In the genomic region with DNA sequence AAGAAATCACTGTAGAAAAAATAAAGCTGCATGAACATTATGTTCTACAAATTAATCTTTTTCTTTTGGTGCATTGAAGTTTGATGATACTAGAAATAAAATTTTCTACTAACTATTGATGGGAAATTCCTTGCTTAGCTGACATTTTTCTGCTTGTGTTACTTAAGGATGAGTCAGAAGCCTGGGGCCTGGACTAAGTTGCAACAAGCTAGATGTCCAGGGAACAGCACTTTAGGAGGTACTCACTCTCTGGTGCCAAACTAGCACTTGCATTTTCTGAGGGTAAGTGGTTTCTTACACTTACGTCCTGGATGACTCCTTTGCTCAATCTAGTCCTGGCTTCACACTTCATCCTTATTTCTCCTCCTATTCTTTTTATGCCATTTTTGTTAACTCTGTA, we compare ENCODE assay signal across 18 cellular contexts.
A peak's percentile ranks its signal among the peaks of the same experiment; 100 is the strongest.
DNase-seq lines count a peak whose midpoint lies in the region; ATAC-seq and TF ChIP-seq lines count a peak whose summit lies in the region.
"Had no signal": no experiment of that assay in that cellular context is flagged by ENCODE, and none has a peak within 500 bp of the region (broad histone marks: within the 10 kb centered on the region; RNA-seq: fewer than 3 reads in every experiment).

No MANE protein-coding gene starts in this region.

- intact Hi-C loops in IMR-90 (cut with micrococcal nuclease) (no loop called here), mammary epithelial cell (cut with micrococcal nuclease) (loop anchor here (10.0 kb wide), 1 partner anchor 115 kb away; no protein-coding TSS in a partner anchor), upper lobe of right lung (cut with DNase I) (no loop called here)

- no peak overlapping the region for H2AK5ac ChIP-seq in IMR-90 (ENCODE audit: low read depth, low read length)

- no peaks in the 10 kb centered on the region for H3K4me1 Mint-ChIP-seq in activated naive CD4-positive, alpha-beta T cell treated with anti-CD3 and anti-CD28 coated beads, Interleukin-2, amount 10 ng/mL, durations not matched to agents 7 days and 5 days

- in situ Hi-C loops in IMR-90 (cut with MboI; ENCODE audit: low sequenced_read_pairs) (no loop called here), mammary epithelial cell (cut with MboI; ENCODE audit: low sequenced_read_pairs in 2 of 2) (no loop called here)

- H4K20me1 ChIP-seq in IMR-90 (ENCODE audit: insufficient read depth, low read length) (no peaks in the 10 kb centered on the region), mammary epithelial cell (ENCODE audit: insufficient read depth, low read length) (no peaks in the 10 kb centered on the region)

- H3K27me3 ChIP-seq in IMR-90 (ENCODE audit: control insufficient read depth, insufficient read depth, low read length) (no peaks in the 10 kb centered on the region), mammary epithelial cell (ENCODE audit: insufficient read depth, low read length) (no peaks in the 10 kb centered on the region), upper lobe of right lung (no peaks in the 10 kb centered on the region)
- H3K27me3 ChIP-seq: Peyer's patch had no signal

- H3K4me1 ChIP-seq in IMR-90 (ENCODE audit: control insufficient read depth, insufficient read depth, low read length) (no peaks in the 10 kb centered on the region), mammary epithelial cell (ENCODE audit: insufficient read depth, low read length) (peaks cover 18% of the 10 kb centered on the region), upper lobe of right lung (no peaks in the 10 kb centered on the region)
- H3K4me1 ChIP-seq: A549, Peyer's patch had no signal

- H3K27ac Mint-ChIP-seq in activated naive CD4-positive, alpha-beta T cell treated with anti-CD3 and anti-CD28 coated beads, Interleukin-2, amount 10 ng/mL, durations not matched to agents 7 days and 5 days = no peak overlapping the region

- H3K56ac ChIP-seq in IMR-90 (ENCODE audit: extremely low read depth, insufficient read depth, low read length) = no peak overlapping the region

- no peak overlapping the region for H4K5ac ChIP-seq in IMR-90 (ENCODE audit: low read depth, low read length)

- dilution Hi-C loops in IMR-90 (cut with HindIII; ENCODE audit: low sequenced_read_pairs, unreplicated experiment) = no loop called here
- dilution Hi-C loops in mammary epithelial cell (cut with HindIII; ENCODE audit: low sequenced_read_pairs) = no loop called here

- no peak overlapping the region for H4K91ac ChIP-seq in IMR-90 (ENCODE audit: insufficient read depth, low read depth, low read length)

- H2AK9ac ChIP-seq in IMR-90 (replicated peaks; ENCODE audit: low read depth, low read length, poor library complexity) = no peak overlapping the region

- ATAC-seq in IMR-90 (ENCODE audit: low read depth) = peak; percentile 83
- ATAC-seq in upper lobe of right lung = no peak
- ATAC-seq: A549, HepG2 had no signal

- no peak overlapping the region for H2BK15ac ChIP-seq in IMR-90 (ENCODE audit: low read depth, low read length)

- DNase-seq in AG08396 (ENCODE audit: low spot score) (peak; percentile 12), IMR-90 (peak; percentile 60), mammary epithelial cell (peak; percentile 91), fibroblast of villous mesenchyme (ENCODE audit: low read depth) (peak; percentile 11), activated gamma-delta T cell treated with Interleukin-2 at 50 U/mL for 16 hours (no peak), DMS 273 treated with DMSO at 0.1 percent for 48 hours (lab: John Stamatoyannopoulos, UW) (no peak), upper lobe of right lung (no peak)
- DNase-seq in activated naive CD4-positive, alpha-beta T cell treated with anti-CD3 and anti-CD28 coated beads, Interleukin-2, amount 10 ng/mL, durations not matched to agents 7 days and 5 days = no peak
- DNase-seq: COR-L47, DMS153, NCI-H1092 treated with DMSO at 0.1 percent for 48 hours, NCI-H2081 treated with DMSO at 0.1 percent for 48 hours, NCI-H524, Peyer's patch, SHP77 had no signal

- H3K36me3 ChIP-seq in IMR-90 (ENCODE audit: control insufficient read depth, insufficient read depth, low read length) (no peaks in the 10 kb centered on the region), mammary epithelial cell (ENCODE audit: insufficient read depth, low read length) (no peaks in the 10 kb centered on the region), upper lobe of right lung (no peaks in the 10 kb centered on the region)
- H3K36me3 ChIP-seq: Peyer's patch had no signal

- H3K27me3 Mint-ChIP-seq in activated naive CD4-positive, alpha-beta T cell treated with anti-CD3 and anti-CD28 coated beads, Interleukin-2, amount 10 ng/mL, durations not matched to agents 7 days and 5 days = no peaks in the 10 kb centered on the region

- no peaks in the 10 kb centered on the region for H3K9me1 ChIP-seq in IMR-90 (ENCODE audit: insufficient read depth, low read length)

- H2AFZ ChIP-seq in IMR-90 (replicated peaks; ENCODE audit: low read length, poor library complexity) (no peak overlapping the region), mammary epithelial cell (ENCODE audit: low read depth, low read length) (no peak overlapping the region)

- H3K79me1 ChIP-seq in IMR-90 (ENCODE audit: low read depth in 1 of 2, low read length in 2 of 2) = no peaks in the 10 kb centered on the region

- no peak for TF ChIP-seq CTCF in IMR-90 (conservative IDR thresholded peaks at IDR 0.05; ENCODE audit: low read depth, low read length)
- no peak for TF ChIP-seq CTCF in mammary epithelial cell (conservative IDR thresholded peaks at IDR 0.05 in 1 of 2, IDR thresholded peaks at IDR 0.05 in 1 of 2; ENCODE audit: extremely low read depth in 1 of 2, insufficient read depth in 1 of 2, low read depth in 1 of 2, low read length in 2 of 2)
- no peak for TF ChIP-seq CTCF in fibroblast of villous mesenchyme (IDR thresholded peaks at IDR 0.05; ENCODE audit: insufficient read depth, low read depth, low read length)
- no peak for TF ChIP-seq CTCF in upper lobe of right lung (IDR thresholded peaks at IDR 0.05)

- no peak for TF ChIP-seq RAD21 in IMR-90 (IDR thresholded peaks at IDR 0.05; ENCODE audit: low read length)

- CTCF ChIA-PET in IMR-90 (lab: Yijun Ruan, JAX) (no interaction called here), mammary epithelial cell (lab: Charles Lee; ENCODE audit: low non-redundant PET) (no interaction called here)
- CTCF ChIA-PET in activated naive CD4-positive, alpha-beta T cell treated with anti-CD3 and anti-CD28 coated beads, Interleukin-2, amount 10 ng/mL, durations not matched to agents 7 days and 5 days (lab: Charles Lee) = no interaction called here

- H3K4me2 ChIP-seq in IMR-90 (ENCODE audit: low read depth, low read length) (no peak overlapping the region), mammary epithelial cell (ENCODE audit: insufficient read depth, low read depth, low read length) (peak overlapping the region; percentile 30)
- H3K4me2 ChIP-seq: A549, KMS-11 had no signal

- no peak overlapping the region for H3K18ac ChIP-seq in IMR-90 (ENCODE audit: low read depth, low read length)

- BruUV-seq in IMR-90 (replicated peaks; lab: Mats Ljungman, UMichigan) (no TSS peak), mammary epithelial cell (replicated peaks; lab: Mats Ljungman, UMichigan) (no TSS peak)

- no peak overlapping the region for H3K4ac ChIP-seq in IMR-90 (ENCODE audit: low read depth, low read length)

- H4K8ac ChIP-seq in IMR-90 (ENCODE audit: low read depth in 2 of 2, low read length in 2 of 2) = no peak overlapping the region

- no peaks in the 10 kb centered on the region for H3K79me2 ChIP-seq in mammary epithelial cell (ENCODE audit: insufficient read depth, low read length)

- H3K9ac ChIP-seq in IMR-90 (ENCODE audit: low read depth, low read length) (no peak overlapping the region), mammary epithelial cell (ENCODE audit: insufficient read depth, low read length) (no peak overlapping the region)
- H3K9ac ChIP-seq: KMS-11 had no signal

- H3K27ac ChIP-seq in IMR-90 (ENCODE audit: insufficient read depth, low read length) = no peak overlapping the region
- no peak overlapping the region for H3K27ac ChIP-seq in mammary epithelial cell (ENCODE audit: insufficient read depth, low read depth, low read length)
- H3K27ac ChIP-seq in upper lobe of right lung = no peak overlapping the region
- H3K27ac ChIP-seq: A549, KMS-11, Peyer's patch had no signal

- WGBS in IMR-90 (ENCODE audit: extremely low coverage in 2 of 2, insufficient read length in 1 of 2), 2 experiments = no CpG with 5 or more reads among the region's 1 CpG
- 15% methylated on average over 1 of the region's 1 CpG for WGBS in mammary epithelial cell (ENCODE audit: low coverage, missing lambda C conversion rate)

- no peak overlapping the region for H2BK5ac ChIP-seq in IMR-90 (ENCODE audit: low read depth, low read length, poor library complexity, severe bottlenecking)

- H2BK120ac ChIP-seq in IMR-90 (ENCODE audit: low read depth, low read length) = no peak overlapping the region

- no peak overlapping the region for H2BK20ac ChIP-seq in IMR-90 (ENCODE audit: low read depth, low read length)

- H3K9me3 ChIP-seq in IMR-90 (ENCODE audit: control insufficient read depth, insufficient read depth, low read length) (peaks cover 5% of the 10 kb centered on the region), mammary epithelial cell (replicated peaks; ENCODE audit: insufficient read depth, low read length) (peaks cover 18% of the 10 kb centered on the region), upper lobe of right lung (no peaks in the 10 kb centered on the region)
- H3K9me3 ChIP-seq: Peyer's patch had no signal

- no peak overlapping the region for H3K14ac ChIP-seq in IMR-90 (replicated peaks; ENCODE audit: low read depth, low read length)

- H3K4me3 Mint-ChIP-seq in activated naive CD4-positive, alpha-beta T cell treated with anti-CD3 and anti-CD28 coated beads, Interleukin-2, amount 10 ng/mL, durations not matched to agents 7 days and 5 days = no peak overlapping the region

- POLR2A ChIA-PET in IMR-90 (lab: Charles Lee; ENCODE audit: unreplicated experiment) = no interaction called here

- H3K4me3 ChIP-seq in IMR-90 (ENCODE audit: insufficient read depth, low read depth, low read length) (no peak overlapping the region), mammary epithelial cell (replicated peaks in 1 of 3; ENCODE audit: insufficient read depth in 1 of 3, low read depth in 2 of 3, low read length in 3 of 3) (no peak overlapping the region), fibroblast of villous mesenchyme (ENCODE audit: low read depth, low read length) (no peak overlapping the region), upper lobe of right lung (no peak overlapping the region)
- H3K4me3 ChIP-seq: A549, Peyer's patch had no signal

- H3K23ac ChIP-seq in IMR-90 (ENCODE audit: low read depth, low read length) = no peak overlapping the region

- peaks cover 24% of the 10 kb centered on the region for H3K9me3 Mint-ChIP-seq in activated naive CD4-positive, alpha-beta T cell treated with anti-CD3 and anti-CD28 coated beads, Interleukin-2, amount 10 ng/mL, durations not matched to agents 7 days and 5 days

- TF ChIP-seq POLR2A in IMR-90 (IDR thresholded peaks at IDR 0.05; ENCODE audit: low read depth, low read length) = no peak

- H3K36me3 Mint-ChIP-seq in activated naive CD4-positive, alpha-beta T cell treated with anti-CD3 and anti-CD28 coated beads, Interleukin-2, amount 10 ng/mL, durations not matched to agents 7 days and 5 days = no peaks in the 10 kb centered on the region

TF ChIP-seq in IMR-90, 13 proteins besides CTCF, POLR2A, EP300 and RAD21:
- TF ChIP-seq MAFK (IDR thresholded peaks at IDR 0.05; ENCODE audit: low read depth, low read length) = no peak

Comparison
In these comparisons a context has a peak if more than half of its experiments do, and no peak if none do; other contexts are left out.
1. DNase-seq: peak in AG08396 (single experiment), IMR-90 (single experiment), mammary epithelial cell (single experiment) and fibroblast of villous mesenchyme (single experiment); none in activated gamma-delta T cell treated with Interleukin-2 at 50 U/mL for 16 hours (single experiment), DMS 273 treated with DMSO at 0.1 percent for 48 hours (single experiment), activated naive CD4-positive, alpha-beta T cell treated with anti-CD3 and anti-CD28 coated beads, Interleukin-2, amount 10 ng/mL, durations not matched to agents 7 days and 5 days (single experiment) and upper lobe of right lung (single experiment).